Comparison of ENCODE assay signal across 8 cellular contexts in genomic region chrX:119693032-119693995, GRCh38. TPM values are rescaled to one million over a fixed set of nuclear protein-coding genes. Genes with fewer than 3 reads are reported as not detected.
A peak's percentile ranks its signal among the peaks of the same experiment; 100 is the strongest.
DNase-seq lines count a peak whose midpoint lies in the region; ATAC-seq and TF ChIP-seq lines count a peak whose summit lies in the region.

Gene SEPTIN6, minus strand, starts transcription at chrX:119693168. Its CDS starts 63 bp downstream, at chrX:119693105.

- no peak for TF ChIP-seq CTCF in RWPE2 (IDR thresholded peaks at IDR 0.05; ENCODE audit: poor library complexity, severe bottlenecking)
- peak; percentile 15 for TF ChIP-seq CTCF in foreskin keratinocyte (conservative IDR thresholded peaks at IDR 0.05)

- WGBS in HUES64 = under 1% methylated on average over 42 of the region's 59 CpGs

- H3K36me3 Mint-ChIP-seq in activated T-helper 2 cell treated with anti-CD3 and anti-CD28 coated beads, Interferon-gamma antibody, Interleukin-2, Interleukin-4, amounts not matched to agents 10 μg/mL and 5 μg/mL and 100 μg/mL, durations not matched to agents 14 hours and 24 hours and 36 hours (ENCODE audit: low read depth) = peaks cover 27% of the 10 kb centered on the region

- DNase-seq in DMS114 treated with DMSO at 0.1 percent for 48 hours (lab: John Stamatoyannopoulos, UW; ENCODE audit: unreplicated experiment) = peak; percentile 28
- peak; percentile 58 for DNase-seq in RWPE2 (ENCODE audit: low spot score)
- DNase-seq in activated T-helper 2 cell treated with anti-CD3 and anti-CD28 coated beads, Interferon-gamma antibody, Interleukin-2, Interleukin-4, amounts not matched to agents 10 μg/mL and 5 μg/mL and 100 μg/mL, durations not matched to agents 14 hours and 24 hours and 36 hours (ENCODE audit: low spot score) = peak; percentile 80
- DNase-seq in foreskin keratinocyte = peak; percentile 22 to 60
- DNase-seq in substantia nigra (lab: John Stamatoyannopoulos, UW) = peak in 40 of 49 donors; percentile 0 to 76 (median 19)

- peak; percentile 51 for ATAC-seq in GM21390 (IDR thresholded peaks at IDR 0.05; ENCODE audit: unreplicated experiment)
- ATAC-seq in RWPE2 (ENCODE audit: low read depth) = peak; percentile 76
- ATAC-seq in foreskin keratinocyte = peak; percentile 82

- intact Hi-C loops in activated T-helper 2 cell treated with anti-CD3 and anti-CD28 coated beads, Interferon-gamma antibody, Interleukin-2, Interleukin-4, amounts not matched to agents 10 μg/mL and 5 μg/mL and 100 μg/mL, durations not matched to agents 14 hours and 24 hours and 36 hours (cut with micrococcal nuclease) = loop anchor here (1.0 to 10.0 kb wide), 10 partner anchors 11 to 456 kb away; partner anchors contain the start of genes NKRF, PGRMC1, RPL39 and SLC25A5

- peak within 1 kb of the TSS; percentile 100 for H3K27ac Mint-ChIP-seq in activated T-helper 2 cell treated with anti-CD3 and anti-CD28 coated beads, Interferon-gamma antibody, Interleukin-2, Interleukin-4, amounts not matched to agents 10 μg/mL and 5 μg/mL and 100 μg/mL, durations not matched to agents 14 hours and 24 hours and 36 hours

- H3K27ac ChIP-seq in HUES64 (ENCODE audit: low read depth, low read length) (peak within 1 kb of the TSS; percentile 74; the same call in 1 of the 2 replicates), RWPE2 (ENCODE audit: poor library complexity, severe bottlenecking) (peak within 1 kb of the TSS; percentile 28), foreskin keratinocyte (peak within 1 kb of the TSS; percentile 36), substantia nigra (ENCODE audit: low read depth, low read length, poor library complexity, severe bottlenecking) (no peak within 1 kb of the TSS)

- H3K4me3 Mint-ChIP-seq in activated T-helper 2 cell treated with anti-CD3 and anti-CD28 coated beads, Interferon-gamma antibody, Interleukin-2, Interleukin-4, amounts not matched to agents 10 μg/mL and 5 μg/mL and 100 μg/mL, durations not matched to agents 14 hours and 24 hours and 36 hours (ENCODE audit: low read depth) = peak within 1 kb of the TSS; percentile 90

- H3K9me3 ChIP-seq in HUES64 (ENCODE audit: insufficient read depth, low read depth, low read length) (no peaks in the 10 kb centered on the region), RWPE2 (ENCODE audit: severe bottlenecking) (no peaks in the 10 kb centered on the region), neuron (ENCODE audit: low read length) (no peaks in the 10 kb centered on the region)

- peaks cover 10% of the 10 kb centered on the region for H3K4me1 Mint-ChIP-seq in activated T-helper 2 cell treated with anti-CD3 and anti-CD28 coated beads, Interferon-gamma antibody, Interleukin-2, Interleukin-4, amounts not matched to agents 10 μg/mL and 5 μg/mL and 100 μg/mL, durations not matched to agents 14 hours and 24 hours and 36 hours (ENCODE audit: low read depth)

- H3K36me3 ChIP-seq in HUES64 (ENCODE audit: insufficient read depth, low read length) (no peaks in the 10 kb centered on the region), RWPE2 (ENCODE audit: low read depth) (no peaks in the 10 kb centered on the region), neuron (ENCODE audit: insufficient read depth, low read length) (no peaks in the 10 kb centered on the region)

- H3K27me3 ChIP-seq in HUES64 (ENCODE audit: insufficient read depth, low read length) = peaks cover 22% of the 10 kb centered on the region
- H3K27me3 ChIP-seq in RWPE2 (ENCODE audit: insufficient read depth, poor library complexity, severe bottlenecking) = no peaks in the 10 kb centered on the region
- no peaks in the 10 kb centered on the region for H3K27me3 ChIP-seq in foreskin keratinocyte
- H3K27me3 ChIP-seq in neuron (ENCODE audit: insufficient read depth, low read length) = no peaks in the 10 kb centered on the region

- peak within 1 kb of the TSS; percentile 88 for H2AFZ ChIP-seq in neuron (ENCODE audit: low read depth, low read length)

- H3K9ac ChIP-seq in HUES64 (ENCODE audit: low read depth, low read length) = peak within 1 kb of the TSS; percentile 63

- H3K9me3 Mint-ChIP-seq in activated T-helper 2 cell treated with anti-CD3 and anti-CD28 coated beads, Interferon-gamma antibody, Interleukin-2, Interleukin-4, amounts not matched to agents 10 μg/mL and 5 μg/mL and 100 μg/mL, durations not matched to agents 14 hours and 24 hours and 36 hours = no peaks in the 10 kb centered on the region

- H3K4me1 ChIP-seq in HUES64 (ENCODE audit: insufficient read depth, low read length) (peaks cover 25% of the 10 kb centered on the region), RWPE2 (ENCODE audit: insufficient read depth, poor library complexity, severe bottlenecking) (peaks cover 4% of the 10 kb centered on the region), foreskin keratinocyte (no peaks in the 10 kb centered on the region), neuron (ENCODE audit: insufficient read depth, low read length) (peaks cover 12% of the 10 kb centered on the region)

- peak within 1 kb of the TSS; percentile 78 for H3K4me3 ChIP-seq in HUES64 (ENCODE audit: low read length)
- peak within 1 kb of the TSS; percentile 71 for H3K4me3 ChIP-seq in RWPE2 (ENCODE audit: severe bottlenecking)
- H3K4me3 ChIP-seq in neuron (ENCODE audit: low read length) = peak within 1 kb of the TSS; percentile 89

- H3K27me3 Mint-ChIP-seq in activated T-helper 2 cell treated with anti-CD3 and anti-CD28 coated beads, Interferon-gamma antibody, Interleukin-2, Interleukin-4, amounts not matched to agents 10 μg/mL and 5 μg/mL and 100 μg/mL, durations not matched to agents 14 hours and 24 hours and 36 hours (ENCODE audit: low read depth) = no peaks in the 10 kb centered on the region

RNA-seq across cellular contexts. Expression of gene SEPTIN6, which starts in this region (rescaled TPM):
- 30.7 TPM for polyA plus RNA-seq in HUES64 (2013, experiment 1 of 2)
- polyA plus RNA-seq in HUES64 (2013, experiment 2 of 2) = 34.6 TPM
- total RNA-seq in activated T-helper 2 cell treated with anti-CD3 and anti-CD28 coated beads, Interferon-gamma antibody, Interleukin-2, Interleukin-4, amounts not matched to agents 10 μg/mL and 5 μg/mL and 100 μg/mL, durations not matched to agents 14 hours and 24 hours and 36 hours = 175 and 179 TPM in 2 replicates
- 7.5 and 16.3 TPM in 2 replicates for total RNA-seq in foreskin keratinocyte
- 7.3 and 14.3 TPM in 2 replicates for polyA plus RNA-seq in foreskin keratinocyte

Comparison
In these comparisons a context has a peak if more than half of its experiments do, and no peak if none do; other contexts are left out.
1. RNA of gene SEPTIN6 (total RNA-seq): 175 to 179 TPM in activated T-helper 2 cell treated with anti-CD3 and anti-CD28 coated beads, Interferon-gamma antibody, Interleukin-2, Interleukin-4, amounts not matched to agents 10 μg/mL and 5 μg/mL and 100 μg/mL, durations not matched to agents 14 hours and 24 hours and 36 hours; 7.5 to 16.3 TPM in foreskin keratinocyte; every median in the first group is over 10 times any median in the second.
2. DNase-seq: peak in every context shown above with its lines; median percentile 80 in activated T-helper 2 cell treated with anti-CD3 and anti-CD28 coated beads, Interferon-gamma antibody, Interleukin-2, Interleukin-4, amounts not matched to agents 10 μg/mL and 5 μg/mL and 100 μg/mL, durations not matched to agents 14 hours and 24 hours and 36 hours; 58 in RWPE2; 41 in foreskin keratinocyte; 28 in DMS114 treated with DMSO at 0.1 percent for 48 hours; 19 in substantia nigra.
3. Peak in every context shown above with its lines, with median percentiles within 50 percentile points of each other: ATAC-seq and H3K4me3 ChIP-seq.